Comparison of ENCODE assay signal across 22 cellular contexts in genomic region chr4:138216272-138216867, GRCh38. TPM values are rescaled to one million over a fixed set of nuclear protein-coding genes. Genes with fewer than 3 reads are reported as not detected.
DNase-seq lines count a peak whose midpoint lies in the region; ATAC-seq and TF ChIP-seq lines count a peak whose summit lies in the region.
"Had no signal": no experiment of that assay in that cellular context is flagged by ENCODE, and none has a peak within 500 bp of the region (broad histone marks: within the 10 kb centered on the region; RNA-seq: fewer than 3 reads in every experiment).

No MANE protein-coding gene starts in this region.

- H3K4me1 ChIP-seq in Caco-2 (peaks cover 14% of the 10 kb centered on the region), SJSA1 (replicated peaks) (peaks cover 31% of the 10 kb centered on the region), neural progenitor cell (peaks cover 41% of the 10 kb centered on the region)
- H3K4me1 ChIP-seq: gastrocnemius medialis, suprapubic skin had no signal

- BruUV-seq in Caco-2 (replicated peaks; lab: Mats Ljungman, UMichigan): no TSS peak

- H3K4me3 ChIP-seq in Caco-2 (ENCODE audit: low read depth, low read length) (no peak overlapping the region), SJSA1 (no peak overlapping the region), epithelial cell of proximal tubule (ENCODE audit: low read depth, low read length) (no peak overlapping the region), neural progenitor cell (no peak overlapping the region)
- H3K4me3 ChIP-seq: gastrocnemius medialis, GM23248, suprapubic skin had no signal

- POLR2A ChIA-PET in Caco-2 (lab: Charles Lee): interaction anchor here (0.9 kb wide), 1 partner anchor 26 kb away, joined by 3 read pairs; no protein-coding TSS in a partner anchor

- ATAC-seq in GM18907 (IDR thresholded peaks at IDR 0.05; ENCODE audit: unreplicated experiment): no peak
- ATAC-seq: esophagus mucosa, gastrocnemius medialis, left colon, Panc1, sciatic nerve had no signal

- H3K9me3 Mint-ChIP-seq in Caco-2 (ENCODE audit: unreplicated experiment) (no peaks in the 10 kb centered on the region), neural progenitor cell (no peaks in the 10 kb centered on the region)

- intact Hi-C loops in Caco-2 (cut with micrococcal nuclease; ENCODE audit: unreplicated experiment): loop anchor here (1.0 to 2.0 kb wide), 2 partner anchors 18 to 26 kb away; partner anchors contain the start of gene SLC7A11
- intact Hi-C loops in cardiac septum (cut with DNase I): no loop called here

- H3K27me3 ChIP-seq in Caco-2 (replicated peaks; ENCODE audit: control insufficient read depth, insufficient read depth, low read length): no peaks in the 10 kb centered on the region
- H3K27me3 ChIP-seq in SJSA1 (replicated peaks): no peaks in the 10 kb centered on the region
- no peaks in the 10 kb centered on the region for H3K27me3 ChIP-seq in neural progenitor cell
- H3K27me3 ChIP-seq: gastrocnemius medialis, suprapubic skin had no signal

- TF ChIP-seq CTCF in Caco-2 (IDR thresholded peaks at IDR 0.05; ENCODE audit: insufficient read depth in 1 of 2, low read depth in 1 of 2, low read length in 1 of 2, severe bottlenecking in 1 of 2, unreplicated experiment in 1 of 2) (peak in 1 of 2 experiments; percentile 23), epithelial cell of proximal tubule (conservative IDR thresholded peaks at IDR 0.05; ENCODE audit: low read depth, low read length) (peak; percentile 46), neural progenitor cell (IDR thresholded peaks at IDR 0.05) (peak; percentile 32)

- H3K27ac ChIP-seq in SJSA1 (peak overlapping the region; percentile 47), neural progenitor cell (peak overlapping the region; percentile 85)
- H3K27ac ChIP-seq: C4-2B, gastrocnemius medialis, GM23248, suprapubic skin, VCaP had no signal

- H3K36me3 ChIP-seq in Caco-2 (ENCODE audit: control insufficient read depth, insufficient read depth, low read length) (no peaks in the 10 kb centered on the region), SJSA1 (peaks cover 86% of the 10 kb centered on the region), neural progenitor cell (no peaks in the 10 kb centered on the region)
- H3K36me3 ChIP-seq: gastrocnemius medialis, suprapubic skin had no signal

- H3K27me3 Mint-ChIP-seq in Caco-2 (ENCODE audit: insufficient read depth, unreplicated experiment) (no peaks in the 10 kb centered on the region), neural progenitor cell (ENCODE audit: insufficient read depth, low read depth) (peaks cover 3% of the 10 kb centered on the region)

- H3F3A ChIP-seq in neural progenitor cell (ENCODE audit: low read depth): peaks cover 29% of the 10 kb centered on the region

- CTCF ChIA-PET in Caco-2 (lab: Charles Lee): interaction anchor here (1.0 kb wide), 1 partner anchor 279 kb away, joined by 3 read pairs; no protein-coding TSS in a partner anchor

- H3K4me2 ChIP-seq in neural progenitor cell: peak overlapping the region; percentile 53

- H3K9ac ChIP-seq in neural progenitor cell: no peak overlapping the region
- H3K9ac ChIP-seq: GM23248 had no signal

- H2AFZ ChIP-seq in neural progenitor cell (replicated peaks): no peak overlapping the region
- H2AFZ ChIP-seq: GM23248 had no signal

- no peaks in the 10 kb centered on the region for H3K9me3 ChIP-seq in Caco-2
- H3K9me3 ChIP-seq in SJSA1 (replicated peaks): no peaks in the 10 kb centered on the region
- H3K9me3 ChIP-seq in neural progenitor cell (ENCODE audit: low read depth): no peaks in the 10 kb centered on the region
- H3K9me3 ChIP-seq: gastrocnemius medialis, suprapubic skin had no signal

- no peaks in the 10 kb centered on the region for H3K79me2 ChIP-seq in neural progenitor cell (ENCODE audit: low read depth)

- H3K27ac Mint-ChIP-seq in Caco-2 (ENCODE audit: unreplicated experiment): peak overlapping the region; percentile 50
- H3K27ac Mint-ChIP-seq in neural progenitor cell: peak overlapping the region; percentile 96

- H3K4me3 Mint-ChIP-seq in Caco-2 (ENCODE audit: unreplicated experiment) (no peak overlapping the region), neural progenitor cell (no peak overlapping the region)

- H3K36me3 Mint-ChIP-seq in Caco-2 (ENCODE audit: insufficient read depth, unreplicated experiment) (peaks cover 35% of the 10 kb centered on the region), neural progenitor cell (peaks cover 6% of the 10 kb centered on the region)

- H4K20me1 ChIP-seq in neural progenitor cell (ENCODE audit: low read depth): no peaks in the 10 kb centered on the region

- H3K4me1 Mint-ChIP-seq in Caco-2 (ENCODE audit: low read depth, unreplicated experiment) (peaks cover 14% of the 10 kb centered on the region), neural progenitor cell (peaks cover 47% of the 10 kb centered on the region)

- peak in 1 of 2 experiments; percentile 17 for DNase-seq in Caco-2
- DNase-seq in SJSA1 (ENCODE audit: low read depth in 1 of 2, low spot score in 2 of 2): no peak
- no peak for DNase-seq in epithelial cell of proximal tubule (ENCODE audit: low read depth)
- DNase-seq in neural progenitor cell (ENCODE audit: low spot score): peak; percentile 61
- no peak for DNase-seq in cardiac septum (ENCODE audit: low spot score)
- no peak for DNase-seq in activated CD8-positive, alpha-beta memory T cell treated with anti-CD3 and anti-CD28 coated beads for 24 hours
- no peak for DNase-seq in activated T-cell treated with anti-CD3 and anti-CD28 coated beads, Interleukin-2, amount 50 U/mL, for 48 hours
- DNase-seq: ACHN; activated CD4-positive, alpha-beta T cell treated with anti-CD3 and anti-CD28 coated beads, Interleukin-2, amount 50 U/mL, for 4 hours; activated T-cell treated with anti-CD3 and anti-CD28 coated beads for 4 hours; gastrocnemius medialis; GM23248; left colon; NCI-H2029 treated with DMSO at 0.1 percent for 48 hours; T-helper 2 cell had no signal

RNA-seq across cellular contexts. Expression of gene SLC7A11, which starts 25.8 kb away (rescaled TPM):
- 32.9 and 41.1 TPM in 2 replicates for total RNA-seq in Caco-2 (2022)
- 33.0 and 45.5 TPM in 2 replicates for total RNA-seq in SJSA1 (2014; rRNA removed; shearing (Covaris generic))
- total RNA-seq in epithelial cell of proximal tubule: 3.1 and 9.6 TPM in 2 replicates
- 7.0 and 9.6 TPM in 2 replicates for total RNA-seq in neural progenitor cell (ENCODE audit: low replicate concordance)
- total RNA-seq in cardiac septum: 0.19 TPM
